27 cellular contexts compared by ENCODE assay signal in the genomic region with DNA sequence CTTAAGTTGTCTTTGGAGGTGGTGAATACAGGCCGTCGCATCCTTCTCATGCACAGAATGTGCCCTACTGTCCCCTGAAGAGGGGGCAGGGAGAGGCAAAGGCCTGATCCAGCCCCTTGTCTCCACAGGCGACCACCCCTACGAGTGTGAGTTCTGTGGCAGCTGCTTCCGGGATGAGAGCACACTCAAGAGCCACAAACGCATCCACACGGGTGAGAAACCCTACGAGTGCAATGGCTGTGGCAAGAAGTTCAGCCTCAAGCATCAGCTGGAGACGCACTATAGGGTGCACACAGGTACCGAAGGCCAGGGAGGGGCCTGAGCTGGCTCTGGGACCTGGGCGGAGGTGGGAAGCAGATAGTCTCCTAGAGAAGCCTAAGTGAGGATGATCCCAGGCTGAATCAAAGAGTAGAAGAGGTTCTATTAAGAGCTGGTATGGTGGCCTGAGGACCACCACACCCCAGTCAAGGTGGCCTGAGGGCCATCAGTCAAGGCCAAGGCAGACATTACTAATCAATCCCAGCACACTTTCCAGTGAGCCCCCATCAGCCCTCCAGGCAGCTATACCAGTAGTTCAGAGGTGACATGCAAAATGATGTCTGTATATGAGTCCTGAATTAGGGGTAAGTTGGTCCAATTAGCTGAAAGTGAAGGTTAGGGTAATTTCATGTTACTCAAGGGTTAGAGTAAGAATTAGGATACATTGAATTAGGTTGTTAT. TPM values are rescaled to one million over a fixed set of nuclear protein-coding genes. Genes with fewer than 3 reads are reported as not detected.
"Had no signal": no experiment of that assay in that cellular context is flagged by ENCODE, and none has a peak within 500 bp of the region (broad histone marks: within the 10 kb centered on the region; RNA-seq: fewer than 3 reads in every experiment).

No MANE protein-coding gene starts in this region.

- H3K4me3 Mint-ChIP-seq: activated B cell treated with CpG ODN at 0.5 μM for 24 hours; activated CD4-positive, alpha-beta T cell treated with anti-CD3 and anti-CD28 coated beads, Interleukin-2, amount 10 ng/mL, durations not matched to agents 24 days and 14 days; activated CD8-positive, alpha-beta memory T cell treated with anti-CD3 and anti-CD28 coated beads, Interleukin-2, amount 10 ng/mL, durations not matched to agents 7 days and 5 days; activated naive CD4-positive, alpha-beta T cell treated with anti-CD3 and anti-CD28 coated beads, Interleukin-2, amount 50 U/mL, for 24 hours; activated T-cell treated with anti-CD3 and anti-CD28 coated beads, Interleukin-2, amount 50 U/mL, for 24 hours; activated T-helper 1 cell treated with anti-CD3 and anti-CD28 coated beads, Interleukin-12 subunit alpha, Interleukin-12 subunit beta, Interleukin-2, Interleukin-4 antibody, amounts not matched to agents 30 ng/mL and 10 ng/mL and 1 ng/mL, durations not matched to agents 14 hours and 24 hours and 36 hours; central memory CD8-positive, alpha-beta T cell had no signal

- H3K9me3 ChIP-seq: body of pancreas, Peyer's patch, SJSA1 had no signal

- H3K27me3 Mint-ChIP-seq: activated CD8-positive, alpha-beta memory T cell treated with anti-CD3 and anti-CD28 coated beads, Interleukin-2, amount 10 ng/mL, durations not matched to agents 7 days and 5 days; activated naive CD4-positive, alpha-beta T cell treated with anti-CD3 and anti-CD28 coated beads, Interleukin-2, amount 50 U/mL, for 24 hours; activated T-cell treated with anti-CD3 and anti-CD28 coated beads, Interleukin-2, amount 50 U/mL, for 24 hours had no signal

- H3K4me1 Mint-ChIP-seq: activated CD4-positive, alpha-beta T cell treated with anti-CD3 and anti-CD28 coated beads, Interleukin-2, amount 10 ng/mL, durations not matched to agents 24 days and 14 days; activated CD8-positive, alpha-beta memory T cell treated with anti-CD3 and anti-CD28 coated beads, Interleukin-2, amount 10 ng/mL, durations not matched to agents 7 days and 5 days; activated naive CD4-positive, alpha-beta T cell treated with anti-CD3 and anti-CD28 coated beads, Interleukin-2, amount 50 U/mL, for 24 hours; central memory CD8-positive, alpha-beta T cell had no signal

- H3K27me3 ChIP-seq: body of pancreas, Peyer's patch, SJSA1 had no signal

- H3K27ac Mint-ChIP-seq: activated B cell treated with CpG ODN at 0.5 μM for 24 hours; activated CD4-positive, alpha-beta T cell treated with anti-CD3 and anti-CD28 coated beads, Interleukin-2, amount 10 ng/mL, durations not matched to agents 24 days and 14 days; activated CD8-positive, alpha-beta memory T cell treated with anti-CD3 and anti-CD28 coated beads, Interleukin-2, amount 10 ng/mL, durations not matched to agents 7 days and 5 days; activated naive CD4-positive, alpha-beta T cell treated with anti-CD3 and anti-CD28 coated beads, Interleukin-2, amount 50 U/mL, for 24 hours; activated T-cell treated with anti-CD3 and anti-CD28 coated beads, Interleukin-2, amount 50 U/mL, for 24 hours; activated T-helper 1 cell treated with anti-CD3 and anti-CD28 coated beads, Interleukin-12 subunit alpha, Interleukin-12 subunit beta, Interleukin-2, Interleukin-4 antibody, amounts not matched to agents 30 ng/mL and 10 ng/mL and 1 ng/mL, durations not matched to agents 14 hours and 24 hours and 36 hours had no signal

- ATAC-seq: activated CD8-positive, alpha-beta memory T cell treated with anti-CD3 and anti-CD28 coated beads, Interleukin-2, amount 10 ng/mL, durations not matched to agents 7 days and 5 days; body of pancreas; SK-N-SH treated with all-trans-retinoic acid at 6 μM for 48 hours had no signal

- H3K4me1 ChIP-seq: body of pancreas, SJSA1 had no signal

- H3K36me3 ChIP-seq: SJSA1 had no signal

- H3K4me3 ChIP-seq: body of pancreas, Peyer's patch, SJSA1 had no signal

- DNase-seq: activated B cell treated with CpG ODN at 0.5 μM for 24 hours; activated CD4-positive, alpha-beta T cell treated with anti-CD3 and anti-CD28 coated beads for 1 hour; activated CD4-positive, alpha-beta T cell treated with anti-CD3 and anti-CD28 coated beads, Interleukin-2, amount 10 ng/mL, durations not matched to agents 24 days and 14 days; activated CD4-positive, alpha-beta T cell treated with anti-CD3 and anti-CD28 coated beads, Interleukin-2, amount 50 U/mL, for 48 hours; activated CD8-positive, alpha-beta memory T cell treated with anti-CD3 and anti-CD28 coated beads, Interleukin-2, amount 10 ng/mL, durations not matched to agents 7 days and 5 days; activated effector memory CD4-positive, alpha-beta T cell treated with Interleukin-2 at 50 U/mL for 16 hours; activated naive CD4-positive, alpha-beta T cell; activated T-cell treated with anti-CD3 and anti-CD28 coated beads, Interleukin-2, amount 50 U/mL, for 24 hours; aorta; body of pancreas; Kasumi-1; KBM-7; NCI-H1048; NCI-H2029; NCI-H2107; NCI-H510A treated with DMSO at 0.1 percent for 48 hours; NCI-H69; NK-92 treated with Interleukin-12 subunit alpha and Interleukin-12 subunit beta, amount 100 ng/mL, for 24 hours; Peyer's patch; SHP77; SW 1271 had no signal

- H3K36me3 Mint-ChIP-seq: activated CD8-positive, alpha-beta memory T cell treated with anti-CD3 and anti-CD28 coated beads, Interleukin-2, amount 10 ng/mL, durations not matched to agents 7 days and 5 days had no signal

- H3K9me3 Mint-ChIP-seq: activated B cell treated with CpG ODN at 0.5 μM for 24 hours; activated CD4-positive, alpha-beta T cell treated with anti-CD3 and anti-CD28 coated beads, Interleukin-2, amount 10 ng/mL, durations not matched to agents 24 days and 14 days; activated naive CD4-positive, alpha-beta T cell treated with anti-CD3 and anti-CD28 coated beads, Interleukin-2, amount 50 U/mL, for 24 hours; activated T-cell treated with anti-CD3 and anti-CD28 coated beads, Interleukin-2, amount 50 U/mL, for 24 hours; activated T-helper 1 cell treated with anti-CD3 and anti-CD28 coated beads, Interleukin-12 subunit alpha, Interleukin-12 subunit beta, Interleukin-2, Interleukin-4 antibody, amounts not matched to agents 30 ng/mL and 10 ng/mL and 1 ng/mL, durations not matched to agents 14 hours and 24 hours and 36 hours; central memory CD8-positive, alpha-beta T cell had no signal

- H3K27ac ChIP-seq: body of pancreas, Peyer's patch, SJSA1 had no signal

RNA-seq across cellular contexts. Expression of a gene that starts 49.0 kb away (rescaled TPM):
- total RNA-seq: activated B cell treated with CpG ODN at 0.5 μM for 24 hours; activated CD4-positive, alpha-beta T cell treated with anti-CD3 and anti-CD28 coated beads, Interleukin-2, amount 10 ng/mL, durations not matched to agents 24 days and 14 days; activated CD8-positive, alpha-beta memory T cell treated with anti-CD3 and anti-CD28 coated beads, Interleukin-2, amount 10 ng/mL, durations not matched to agents 7 days and 5 days; activated T-helper 1 cell treated with anti-CD3 and anti-CD28 coated beads, Interleukin-12 subunit alpha, Interleukin-12 subunit beta, Interleukin-2, Interleukin-4 antibody, amounts not matched to agents 30 ng/mL and 10 ng/mL and 1 ng/mL, durations not matched to agents 14 hours and 24 hours and 36 hours; T-helper 1 cell treated with Interleukin-12 subunit alpha and Interleukin-12 subunit beta and Interleukin-4 antibody, amounts not matched to agents 30 ng/mL and 1 ng/mL, for 36 hours had no signal
